11 cellular contexts compared by ENCODE assay signal in genomic region chr1:27562483-27563406, GRCh38. TPM values are rescaled to one million over a fixed set of nuclear protein-coding genes. Genes with fewer than 3 reads are reported as not detected.
DNase-seq lines count a peak whose midpoint lies in the region; ATAC-seq and TF ChIP-seq lines count a peak whose summit lies in the region.
"Had no signal": no experiment of that assay in that cellular context is flagged by ENCODE, and none has a peak within 500 bp of the region (broad histone marks: within the 10 kb centered on the region; RNA-seq: fewer than 3 reads in every experiment).

No MANE protein-coding gene starts in this region.

- DNase-seq in HFFc6 (no peak), OCI-M2 (lab: John Stamatoyannopoulos, UW; ENCODE audit: unreplicated experiment) (no peak), SHP77 treated with DMSO at 0.1 percent for 48 hours (lab: John Stamatoyannopoulos, UW) (no peak)
- DNase-seq: activated T-cell treated with anti-CD3 and anti-CD28 coated beads for 4 hours; cortex of kidney; stimulated activated naive CD8-positive, alpha-beta T cell treated with anti-CD3 and anti-CD28 coated beads, Interleukin-15, amount 100 ng/mL, for 72 hours had no signal

- H3K27me3 ChIP-seq in ectodermal cell (ENCODE audit: control insufficient read depth, insufficient read depth, low read length, poor library complexity, severe bottlenecking) = no peaks in the 10 kb centered on the region
- H3K27me3 ChIP-seq in mucosa of rectum (ENCODE audit: control insufficient read depth in 2 of 2, insufficient read depth in 2 of 2, low read length in 2 of 2) = no peaks in the 10 kb centered on the region
- H3K27me3 ChIP-seq in subcutaneous abdominal adipose tissue (ENCODE audit: control insufficient read depth in 5 of 5, insufficient read depth in 4 of 5, low read length in 5 of 5) = no peaks in the 10 kb centered on the region

- TF ChIP-seq CTCF in HFFc6 (IDR thresholded peaks at IDR 0.05) = no peak

- H3K4me3 ChIP-seq in ectodermal cell (ENCODE audit: insufficient read depth, low read depth, low read length) = no peak overlapping the region
- H3K4me3 ChIP-seq in mucosa of rectum (ENCODE audit: low read length in 2 of 2) = no peak overlapping the region
- H3K4me3 ChIP-seq in subcutaneous abdominal adipose tissue (ENCODE audit: low read depth in 1 of 5, low read length in 5 of 5) = no peak overlapping the region

- H3K4me3 Mint-ChIP-seq in HFFc6 = no peak overlapping the region; the same call in 1 of the 2 replicates
- H3K4me3 Mint-ChIP-seq in activated T-helper 17 cell treated with anti-CD3 and anti-CD28 coated beads, Interleukin-2, amount 50 U/mL, for 72 hours = no peak overlapping the region
- H3K4me3 Mint-ChIP-seq: stimulated activated naive CD8-positive, alpha-beta T cell treated with anti-CD3 and anti-CD28 coated beads, Interleukin-15, amount 100 ng/mL, for 72 hours had no signal

- peaks cover 5% of the 10 kb centered on the region for H3K36me3 ChIP-seq in ectodermal cell (ENCODE audit: control insufficient read depth, insufficient read depth, low read length)
- H3K36me3 ChIP-seq in mucosa of rectum (ENCODE audit: control insufficient read depth in 2 of 2, insufficient read depth in 2 of 2, low read length in 2 of 2) = no peaks in the 10 kb centered on the region
- H3K36me3 ChIP-seq in subcutaneous abdominal adipose tissue (ENCODE audit: control insufficient read depth in 5 of 5, insufficient read depth in 5 of 5, low read length in 5 of 5) = peaks cover 0 to 17% (median 7%) of the 10 kb centered on the region in 5 donors

- peak overlapping the region in 1 of 2 donors; percentile 54 for H3K9ac ChIP-seq in mucosa of rectum (ENCODE audit: low read depth in 1 of 2, low read length in 2 of 2)
- H3K9ac ChIP-seq in subcutaneous abdominal adipose tissue (ENCODE audit: low read length in 5 of 5) = peak overlapping the region in 2 of 5 donors; percentile 37 to 59

- no peak for ATAC-seq in GM21381 (IDR thresholded peaks at IDR 0.05; ENCODE audit: unreplicated experiment)
- no peak for ATAC-seq in activated T-helper 17 cell treated with anti-CD3 and anti-CD28 coated beads, Interleukin-2, amount 50 U/mL, for 72 hours (replicated peaks)
- ATAC-seq: stimulated activated naive CD8-positive, alpha-beta T cell treated with anti-CD3 and anti-CD28 coated beads, Interleukin-15, amount 100 ng/mL, for 72 hours had no signal

- H3K36me3 Mint-ChIP-seq in HFFc6 (ENCODE audit: low read depth) = no peaks in the 10 kb centered on the region
- H3K36me3 Mint-ChIP-seq in activated T-helper 17 cell treated with anti-CD3 and anti-CD28 coated beads, Interleukin-2, amount 50 U/mL, for 72 hours (ENCODE audit: low read depth) = no peaks in the 10 kb centered on the region

- peaks cover 4% of the 10 kb centered on the region for H3K27me3 Mint-ChIP-seq in HFFc6 (ENCODE audit: insufficient read depth)
- no peaks in the 10 kb centered on the region for H3K27me3 Mint-ChIP-seq in activated T-helper 17 cell treated with anti-CD3 and anti-CD28 coated beads, Interleukin-2, amount 50 U/mL, for 72 hours
- H3K27me3 Mint-ChIP-seq: stimulated activated naive CD8-positive, alpha-beta T cell treated with anti-CD3 and anti-CD28 coated beads, Interleukin-15, amount 100 ng/mL, for 72 hours had no signal

- H3K9me3 ChIP-seq in ectodermal cell (ENCODE audit: control insufficient read depth, low read length) (no peaks in the 10 kb centered on the region), mucosa of rectum (ENCODE audit: control insufficient read depth in 2 of 2, low read length in 2 of 2) (no peaks in the 10 kb centered on the region), subcutaneous abdominal adipose tissue (ENCODE audit: control insufficient read depth in 5 of 5, low read length in 5 of 5) (no peaks in the 10 kb centered on the region)

- H3K9me3 Mint-ChIP-seq in HFFc6 = no peaks in the 10 kb centered on the region
- no peaks in the 10 kb centered on the region for H3K9me3 Mint-ChIP-seq in activated T-helper 17 cell treated with anti-CD3 and anti-CD28 coated beads, Interleukin-2, amount 50 U/mL, for 72 hours
- H3K9me3 Mint-ChIP-seq: stimulated activated naive CD8-positive, alpha-beta T cell treated with anti-CD3 and anti-CD28 coated beads, Interleukin-15, amount 100 ng/mL, for 72 hours had no signal

- H3K4me1 ChIP-seq in ectodermal cell (ENCODE audit: control insufficient read depth, insufficient read depth, low read length) (peaks cover 92% of the 10 kb centered on the region), mucosa of rectum (ENCODE audit: control insufficient read depth in 2 of 2, insufficient read depth in 2 of 2, low read length in 2 of 2) (peaks cover 62 to 64% of the 10 kb centered on the region in 2 donors), subcutaneous abdominal adipose tissue (ENCODE audit: control insufficient read depth in 5 of 5, insufficient read depth in 5 of 5, low read length in 5 of 5) (peaks cover 22 to 83% (median 82%) of the 10 kb centered on the region in 5 donors)

- H3K27ac Mint-ChIP-seq in HFFc6 = peak overlapping the region; percentile 36; the same call in 1 of the 2 replicates
- no peak overlapping the region for H3K27ac Mint-ChIP-seq in activated T-helper 17 cell treated with anti-CD3 and anti-CD28 coated beads, Interleukin-2, amount 50 U/mL, for 72 hours

- H3K27ac ChIP-seq in ectodermal cell (ENCODE audit: insufficient read depth, low read depth, low read length, poor library complexity, severe bottlenecking) = peak overlapping the region; percentile 1
- peak overlapping the region; percentile 78 to 87 for H3K27ac ChIP-seq in mucosa of rectum (ENCODE audit: low read depth in 2 of 2, low read length in 2 of 2)
- H3K27ac ChIP-seq in subcutaneous abdominal adipose tissue (ENCODE audit: low read depth, low read length) = peak overlapping the region; percentile 23

- H3K4me1 Mint-ChIP-seq in HFFc6 (ENCODE audit: low read depth) = peaks cover 79% of the 10 kb centered on the region
- peaks cover 14% of the 10 kb centered on the region for H3K4me1 Mint-ChIP-seq in activated T-helper 17 cell treated with anti-CD3 and anti-CD28 coated beads, Interleukin-2, amount 50 U/mL, for 72 hours

- 81 to 83% methylated on average over 19 of the region's 19 CpGs for WGBS in ectodermal cell, 2 experiments

RNA-seq across cellular contexts. Expression of gene AHDC1, which starts 41.2 kb away (rescaled TPM):
- total RNA-seq in HFFc6 (2021; fragmentation: NEBNext Ultra II Directional; extraction: Animal tissue kit (Norgen Biotek cat#: 25700)) = 10 to 100 TPM; 30.7 to 53.2 (median 34.7) TPM
- polyA plus RNA-seq in ectodermal cell (2013, experiment 1 of 4) = 90.4 TPM
- polyA plus RNA-seq in ectodermal cell (2013, experiment 2 of 4) = 114 TPM
- 75.5 TPM for polyA plus RNA-seq in ectodermal cell (2013, experiment 3 of 4)
- 88.7 TPM for polyA plus RNA-seq in ectodermal cell (2013, experiment 4 of 4)
- total RNA-seq in activated T-helper 17 cell treated with anti-CD3 and anti-CD28 coated beads, Interleukin-2, amount 50 U/mL, for 72 hours = 10 to 100 TPM; 13.3 to 22.3 TPM

Comparison
In these comparisons a context has a peak if more than half of its experiments do, and no peak if none do; other contexts are left out.
1. H3K27ac ChIP-seq: peak in every context shown above with its lines; median percentile 82 in mucosa of rectum; 23 in subcutaneous abdominal adipose tissue; 1 in ectodermal cell.